Comparison of ENCODE assay signal across 26 cellular contexts in genomic region chrX:24799078-24799477, GRCh38.
"Had no signal": no experiment of that assay in that cellular context is flagged by ENCODE, and none has a peak within 500 bp of the region (broad histone marks: within the 10 kb centered on the region; RNA-seq: fewer than 3 reads in every experiment).

No MANE protein-coding gene starts in this region.

- H3K36me3 ChIP-seq: gastroesophageal sphincter, upper lobe of left lung had no signal

- H3K4me1 ChIP-seq: body of pancreas, gastroesophageal sphincter, lower lobe of right lung, upper lobe of left lung had no signal

- DNase-seq: activated CD4-positive, alpha-beta T cell treated with anti-CD3 and anti-CD28 coated beads for 4 hours; activated CD4-positive, alpha-beta T cell treated with anti-CD3 and anti-CD28 coated beads, Interleukin-2, amount 50 U/mL, for 4 hours; activated naive CD4-positive, alpha-beta T cell; activated T-cell treated with anti-CD3 and anti-CD28 coated beads for 4 hours; activated T-cell treated with anti-CD3 and anti-CD28 coated beads, Interleukin-2, amount 50 U/mL, for 72 hours; anterior cingulate cortex; body of pancreas; effector memory CD8-positive, alpha-beta T cell; erythroblast; hypothalamus; lower lobe of right lung; mesenchymal stem cell; stimulated activated CD4-positive, alpha-beta T cell treated with anti-CD3 and anti-CD28 coated beads, Interleukin-1b, Interleukin-23, amount 100 ng/mL, for 48 hours; stimulated activated CD4-positive, alpha-beta T cell treated with anti-CD3 and anti-CD28 coated beads, Interleukin-4, amount 100 ng/mL, for 4 hours; stimulated activated CD8-positive, alpha-beta memory T cell treated with anti-CD3 and anti-CD28 coated beads, Interleukin-4, amount 100 ng/mL, for 48 hours; stimulated activated naive CD8-positive, alpha-beta T cell treated with anti-CD3 and anti-CD28 coated beads, Interleukin-15, amount 100 ng/mL, for 72 hours; substantia nigra; T-helper 1 cell; upper lobe of left lung had no signal

- H3K9me3 ChIP-seq: body of pancreas, gastroesophageal sphincter, lower lobe of right lung, upper lobe of left lung had no signal

- H3K4me3 ChIP-seq: body of pancreas, coronary artery, gastroesophageal sphincter, lower lobe of right lung, smooth muscle cell, upper lobe of left lung had no signal

- ATAC-seq: activated naive CD4-positive, alpha-beta T cell treated with anti-CD3 and anti-CD28 coated beads, Interleukin-2, amount 50 U/mL, for 72 hours; activated T-cell treated with anti-CD3 and anti-CD28 coated beads, Interleukin-2, amount 50 U/mL, for 72 hours; body of pancreas; effector memory CD8-positive, alpha-beta T cell; gastroesophageal sphincter; lower lobe of right lung; natural killer cell treated with Interleukin-12 subunit alpha and Interleukin-12 subunit beta and Interleukin-15 and Interleukin-18, amount 100 ng/mL, for 72 hours; sciatic nerve; stimulated activated memory B cell treated with anti-CD40 and anti-IgM and Interleukin-4, amounts not matched to agents 10 μg/mL and 1 μg/mL and 100 μg/mL, for 72 hours; stimulated activated naive CD8-positive, alpha-beta T cell treated with anti-CD3 and anti-CD28 coated beads, Interleukin-15, amount 100 ng/mL, for 72 hours had no signal

- H3K27ac ChIP-seq: body of pancreas, coronary artery, gastroesophageal sphincter, lower lobe of right lung, upper lobe of left lung had no signal

- H3K27me3 ChIP-seq: body of pancreas, gastroesophageal sphincter, upper lobe of left lung had no signal
